15 cellular contexts compared by ENCODE assay signal in the genomic region with DNA sequence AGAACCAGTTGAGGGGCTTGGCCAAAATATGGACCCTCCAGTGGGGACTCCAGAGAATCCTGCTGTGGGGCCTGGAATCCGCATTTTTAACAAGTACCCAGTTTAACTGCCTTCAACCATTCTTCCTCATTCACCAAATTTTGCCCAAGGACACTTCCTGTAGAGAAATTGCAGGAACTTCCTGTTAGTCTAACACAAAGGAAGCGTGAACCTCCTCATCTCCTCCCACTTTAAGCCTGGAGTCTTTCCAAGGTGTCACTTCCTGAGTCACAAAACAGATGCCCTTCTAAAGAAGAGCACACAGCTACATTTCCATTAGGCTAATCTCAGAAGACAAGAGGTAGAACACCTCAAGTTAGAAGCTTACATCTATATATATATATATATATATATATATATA.
DNase-seq lines count a peak whose midpoint lies in the region; ATAC-seq and TF ChIP-seq lines count a peak whose summit lies in the region.
"Had no signal": no experiment of that assay in that cellular context is flagged by ENCODE, and none has a peak within 500 bp of the region (broad histone marks: within the 10 kb centered on the region; RNA-seq: fewer than 3 reads in every experiment).

No MANE protein-coding gene starts in this region.

- peak; percentile 43 for DNase-seq in ELR (ENCODE audit: low read depth)
- peak; percentile 26 for DNase-seq in NB4 (ENCODE audit: low read depth)
- no peak for DNase-seq in endothelial cell (ENCODE audit: low spot score)
- peak; percentile 7 for DNase-seq in midbrain (lab: John Stamatoyannopoulos, UW)
- no peak for DNase-seq in germinal center (ENCODE audit: low spot score)
- DNase-seq in psoas muscle: no peak
- DNase-seq in effector memory CD8-positive, alpha-beta T cell: no peak
- DNase-seq: activated CD4-positive, alpha-beta T cell treated with anti-CD3 and anti-CD28 coated beads, Interleukin-2, amount 10 ng/mL, durations not matched to agents 24 days and 14 days; activated gamma-delta T cell treated with Interleukin-2 at 50 U/mL for 16 hours; naive thymus-derived CD4-positive, alpha-beta T cell; NCI-H1694 treated with DMSO at 0.1 percent for 48 hours; SIG-M5; stomach had no signal

- no peaks in the 10 kb centered on the region for H3K27me3 Mint-ChIP-seq in endothelial cell (ENCODE audit: unreplicated experiment)
- H3K27me3 Mint-ChIP-seq in effector memory CD8-positive, alpha-beta T cell: no peaks in the 10 kb centered on the region
- H3K27me3 Mint-ChIP-seq: activated CD4-positive, alpha-beta T cell treated with anti-CD3 and anti-CD28 coated beads, Interleukin-2, amount 10 ng/mL, durations not matched to agents 24 days and 14 days; naive thymus-derived CD4-positive, alpha-beta T cell had no signal

- H3K36me3 Mint-ChIP-seq in endothelial cell (ENCODE audit: low read depth, unreplicated experiment): no peaks in the 10 kb centered on the region
- H3K36me3 Mint-ChIP-seq in effector memory CD8-positive, alpha-beta T cell (ENCODE audit: insufficient read depth): no peaks in the 10 kb centered on the region
- H3K36me3 Mint-ChIP-seq: naive thymus-derived CD4-positive, alpha-beta T cell had no signal

- peaks cover 20% of the 10 kb centered on the region for H3K4me1 Mint-ChIP-seq in endothelial cell (ENCODE audit: unreplicated experiment)
- H3K4me1 Mint-ChIP-seq in effector memory CD8-positive, alpha-beta T cell (ENCODE audit: low read depth in 2 of 2): no peaks in the 10 kb centered on the region
- H3K4me1 Mint-ChIP-seq: activated CD4-positive, alpha-beta T cell treated with anti-CD3 and anti-CD28 coated beads, Interleukin-2, amount 10 ng/mL, durations not matched to agents 24 days and 14 days had no signal

- H3K27ac ChIP-seq in psoas muscle: no peak overlapping the region

- ATAC-seq in HG03045 (IDR thresholded peaks at IDR 0.05; ENCODE audit: unreplicated experiment) (no peak), psoas muscle (no peak)
- no peak for ATAC-seq in effector memory CD8-positive, alpha-beta T cell (replicated peaks)
- ATAC-seq: naive thymus-derived CD4-positive, alpha-beta T cell had no signal

- no peaks in the 10 kb centered on the region for H3K36me3 ChIP-seq in psoas muscle (ENCODE audit: insufficient read depth in 1 of 2, low read depth in 1 of 2)
- H3K36me3 ChIP-seq: HAP-1 had no signal

- H3K4me3 ChIP-seq in NB4 (ENCODE audit: low read depth, low read length) (no peak overlapping the region), psoas muscle (no peak overlapping the region)
- H3K4me3 ChIP-seq: HAP-1, stomach had no signal

- intact Hi-C loops in psoas muscle (cut with DNase I): no loop called here

- H3K4me1 ChIP-seq in psoas muscle: no peaks in the 10 kb centered on the region
- H3K4me1 ChIP-seq: HAP-1, stomach had no signal

- H3K9me3 ChIP-seq in psoas muscle: no peaks in the 10 kb centered on the region
- H3K9me3 ChIP-seq: HAP-1, stomach had no signal

- no peaks in the 10 kb centered on the region for H3K9me3 Mint-ChIP-seq in endothelial cell (ENCODE audit: unreplicated experiment)
- H3K9me3 Mint-ChIP-seq in effector memory CD8-positive, alpha-beta T cell: peaks cover 5 to 12% of the 10 kb centered on the region in 2 donors
- H3K9me3 Mint-ChIP-seq: activated CD4-positive, alpha-beta T cell treated with anti-CD3 and anti-CD28 coated beads, Interleukin-2, amount 10 ng/mL, durations not matched to agents 24 days and 14 days had no signal

- H3K27ac Mint-ChIP-seq in endothelial cell (ENCODE audit: unreplicated experiment): peak overlapping the region; percentile 96
- H3K27ac Mint-ChIP-seq in effector memory CD8-positive, alpha-beta T cell: no peak overlapping the region
- H3K27ac Mint-ChIP-seq: activated CD4-positive, alpha-beta T cell treated with anti-CD3 and anti-CD28 coated beads, Interleukin-2, amount 10 ng/mL, durations not matched to agents 24 days and 14 days; naive thymus-derived CD4-positive, alpha-beta T cell had no signal

- TF ChIP-seq POLR2A in NB4 (IDR thresholded peaks at IDR 0.05; ENCODE audit: extremely low read depth, insufficient read length): no peak

- TF ChIP-seq CTCF in NB4 (IDR thresholded peaks at IDR 0.05; ENCODE audit: low read depth, low read length) (no peak), endothelial cell (IDR thresholded peaks at IDR 0.05; ENCODE audit: unreplicated experiment) (no peak), psoas muscle (IDR thresholded peaks at IDR 0.05) (no peak)

- no peaks in the 10 kb centered on the region for H3K27me3 ChIP-seq in psoas muscle (ENCODE audit: insufficient read depth in 3 of 3, low read length in 2 of 3)
- H3K27me3 ChIP-seq: stomach had no signal

- no peak overlapping the region for H3K4me3 Mint-ChIP-seq in endothelial cell (ENCODE audit: unreplicated experiment)
- H3K4me3 Mint-ChIP-seq in effector memory CD8-positive, alpha-beta T cell: no peak overlapping the region
- H3K4me3 Mint-ChIP-seq: activated CD4-positive, alpha-beta T cell treated with anti-CD3 and anti-CD28 coated beads, Interleukin-2, amount 10 ng/mL, durations not matched to agents 24 days and 14 days; naive thymus-derived CD4-positive, alpha-beta T cell had no signal

- WGBS in psoas muscle, 3 donors: 51 to 76% (median 75%) methylated on average over 2 of the region's 2 CpGs

Comparison
In these comparisons a context has a peak if more than half of its experiments do, and no peak if none do; other contexts are left out.
1. DNase-seq: peak in ELR (single experiment), NB4 (single experiment) and midbrain (single experiment); none in endothelial cell (single experiment), germinal center (single experiment), psoas muscle (0 of 2) and effector memory CD8-positive, alpha-beta T cell (0 of 3).